ENCODE assay signal across 10 cellular contexts in genomic region chr9:83986765-83987401, GRCh38. TPM values are rescaled to one million over a fixed set of nuclear protein-coding genes. Genes with fewer than 3 reads are reported as not detected.
A peak's percentile ranks its signal among the peaks of the same experiment; 100 is the strongest.
DNase-seq lines count a peak whose midpoint lies in the region; TF ChIP-seq lines count a peak whose summit lies in the region.
"Had no signal": no experiment of that assay in that cellular context is flagged by ENCODE, and none has a peak within 500 bp of the region (broad histone marks: within the 10 kb centered on the region; RNA-seq: fewer than 3 reads in every experiment).

No MANE protein-coding gene starts in this region.

- CTCF ChIA-PET in activated CD4-positive, alpha-beta T cell treated with anti-CD3 and anti-CD28 coated beads, Interleukin-2, amount 10 ng/mL, durations not matched to agents 7 days and 5 days (lab: Charles Lee) = no interaction called here

- H3K4me1 Mint-ChIP-seq in activated CD4-positive, alpha-beta T cell treated with anti-CD3 and anti-CD28 coated beads, Interleukin-2, amount 10 ng/mL, durations not matched to agents 7 days and 5 days = peaks cover 37% of the 10 kb centered on the region

- POLR2A ChIA-PET in activated CD4-positive, alpha-beta T cell treated with anti-CD3 and anti-CD28 coated beads, Interleukin-2, amount 10 ng/mL, durations not matched to agents 7 days and 5 days (lab: Charles Lee) = no interaction called here

- no peak overlapping the region for H3K27ac Mint-ChIP-seq in activated CD4-positive, alpha-beta T cell treated with anti-CD3 and anti-CD28 coated beads, Interleukin-2, amount 10 ng/mL, durations not matched to agents 7 days and 5 days

- H3K4me3 ChIP-seq in epithelial cell of proximal tubule (ENCODE audit: low read depth, low read length) = no peak overlapping the region
- H3K4me3 ChIP-seq: BLaER1 treated with 17β-estradiol and CSF1 and Interleukin-3, amounts not matched to agents 10 nM and 100 nM had no signal

- no peaks in the 10 kb centered on the region for H3K9me3 Mint-ChIP-seq in activated CD4-positive, alpha-beta T cell treated with anti-CD3 and anti-CD28 coated beads, Interleukin-2, amount 10 ng/mL, durations not matched to agents 7 days and 5 days

- H3K27me3 Mint-ChIP-seq in activated CD4-positive, alpha-beta T cell treated with anti-CD3 and anti-CD28 coated beads, Interleukin-2, amount 10 ng/mL, durations not matched to agents 7 days and 5 days = no peaks in the 10 kb centered on the region

- DNase-seq in activated CD4-positive, alpha-beta T cell treated with anti-CD3 and anti-CD28 coated beads for 48 hours = peak; percentile 42
- DNase-seq in activated CD4-positive, alpha-beta T cell treated with anti-CD3 and anti-CD28 coated beads, Interleukin-2, amount 10 ng/mL, durations not matched to agents 7 days and 5 days = no peak
- DNase-seq in NCI-H510A (lab: John Stamatoyannopoulos, UW) = peak; percentile 9
- peak; percentile 52 for DNase-seq in epithelial cell of proximal tubule (ENCODE audit: low read depth)
- peak; percentile 59 for DNase-seq in renal cortical epithelial cell (ENCODE audit: low read depth)
- no peak for DNase-seq in cerebellar nuclear complex (lab: John Stamatoyannopoulos, UW)
- DNase-seq in OCI-M2 (lab: John Stamatoyannopoulos, UW; ENCODE audit: unreplicated experiment) = no peak
- DNase-seq in iPS-NIHi11 (ENCODE audit: low spot score) = no peak
- DNase-seq: NCI-H2227 treated with DMSO at 0.1 percent for 48 hours had no signal

- H3K4me3 Mint-ChIP-seq in activated CD4-positive, alpha-beta T cell treated with anti-CD3 and anti-CD28 coated beads, Interleukin-2, amount 10 ng/mL, durations not matched to agents 7 days and 5 days = no peak overlapping the region

- TF ChIP-seq CTCF in epithelial cell of proximal tubule (conservative IDR thresholded peaks at IDR 0.05; ENCODE audit: low read depth, low read length) = no peak

- peaks cover 38% of the 10 kb centered on the region for H3K36me3 Mint-ChIP-seq in activated CD4-positive, alpha-beta T cell treated with anti-CD3 and anti-CD28 coated beads, Interleukin-2, amount 10 ng/mL, durations not matched to agents 7 days and 5 days (ENCODE audit: low read depth)

RNA-seq across cellular contexts. Expression of gene RMI1, which starts 6.3 kb away (rescaled TPM):
- 10 to 100 TPM; 21.2 to 27.8 TPM for total RNA-seq in activated CD4-positive, alpha-beta T cell treated with anti-CD3 and anti-CD28 coated beads, Interleukin-2, amount 10 ng/mL, durations not matched to agents 7 days and 5 days
- 3.4 and 5.6 TPM in 2 replicates for total RNA-seq in epithelial cell of proximal tubule
- total RNA-seq in renal cortical epithelial cell = 5.2 and 11.6 TPM in 2 replicates

RNA-seq across cellular contexts. Expression of gene HNRNPK, which starts 6.9 kb away (rescaled TPM):
- 100 to 1,000 TPM; 671 to 848 TPM for total RNA-seq in activated CD4-positive, alpha-beta T cell treated with anti-CD3 and anti-CD28 coated beads, Interleukin-2, amount 10 ng/mL, durations not matched to agents 7 days and 5 days
- total RNA-seq in epithelial cell of proximal tubule (569 and 784 TPM in 2 replicates), renal cortical epithelial cell (691 and 752 TPM in 2 replicates)

Comparison
In these comparisons a context has a peak if more than half of its experiments do, and no peak if none do; other contexts are left out.
1. DNase-seq: peak in activated CD4-positive, alpha-beta T cell treated with anti-CD3 and anti-CD28 coated beads for 48 hours (single experiment), NCI-H510A (single experiment), epithelial cell of proximal tubule (single experiment) and renal cortical epithelial cell (single experiment); none in activated CD4-positive, alpha-beta T cell treated with anti-CD3 and anti-CD28 coated beads, Interleukin-2, amount 10 ng/mL, durations not matched to agents 7 days and 5 days (single experiment), cerebellar nuclear complex (0 of 2), OCI-M2 (single experiment) and iPS-NIHi11 (single experiment).